ENCODE assay signal across 1 cellular context in genomic region chr16:86882586-86883280, GRCh38.
TF ChIP-seq lines count a peak whose summit lies in the region.

No MANE protein-coding gene starts in this region.

TF ChIP-seq in SK-N-SH, 30 proteins besides CTCF, POLR2A, EP300 and RAD21 (continued from another document):
- TF ChIP-seq, protein P1, sequence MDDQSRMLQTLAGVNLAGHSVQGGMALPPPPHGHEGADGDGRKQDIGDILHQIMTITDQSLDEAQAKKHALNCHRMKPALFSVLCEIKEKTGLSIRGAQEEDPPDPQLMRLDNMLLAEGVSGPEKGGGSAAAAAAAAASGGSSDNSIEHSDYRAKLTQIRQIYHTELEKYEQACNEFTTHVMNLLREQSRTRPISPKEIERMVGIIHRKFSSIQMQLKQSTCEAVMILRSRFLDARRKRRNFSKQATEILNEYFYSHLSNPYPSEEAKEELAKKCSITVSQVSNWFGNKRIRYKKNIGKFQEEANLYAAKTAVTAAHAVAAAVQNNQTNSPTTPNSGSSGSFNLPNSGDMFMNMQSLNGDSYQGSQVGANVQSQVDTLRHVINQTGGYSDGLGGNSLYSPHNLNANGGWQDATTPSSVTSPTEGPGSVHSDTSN (IDR thresholded peaks at IDR 0.05), result 0 out of 2 replicates have a peak, but pooled peaks have one; percentile 31
- no peak for TF ChIP-seq FOXJ3 (CRISPR knock-in tag; IDR thresholded peaks at IDR 0.05)
